Comparison of ENCODE assay signal across 10 cellular contexts in genomic region chr15:95325763-95326688, GRCh38.
DNase-seq lines count a peak whose midpoint lies in the region; ATAC-seq, FAIRE-seq and TF ChIP-seq lines count a peak whose summit lies in the region.
"Had no signal": no experiment of that assay in that cellular context is flagged by ENCODE, and none has a peak within 500 bp of the region (broad histone marks: within the 10 kb centered on the region; RNA-seq: fewer than 3 reads in every experiment).

No MANE protein-coding gene starts in this region.

- DNase-seq in NCI-H526 (lab: John Stamatoyannopoulos, UW) (peak; percentile 61 to 78), right lobe of liver (no peak), smooth muscle cell of the brain vasculature (ENCODE audit: low read depth, low spot score) (peak; percentile 89), HuH-7 (ENCODE audit: low spot score) (no peak), DMS153 (lab: John Stamatoyannopoulos, UW) (no peak), NCI-H510A treated with DMSO at 0.1 percent for 48 hours (lab: John Stamatoyannopoulos, UW) (no peak)
- DNase-seq: naive B cell; stimulated activated naive CD8-positive, alpha-beta T cell treated with anti-CD3 and anti-CD28 coated beads, Interleukin-15, amount 100 ng/mL, for 72 hours had no signal

- no peaks in the 10 kb centered on the region for H3K9me3 ChIP-seq in right lobe of liver

- no peaks in the 10 kb centered on the region for H3K27me3 ChIP-seq in right lobe of liver

- H3K27ac ChIP-seq in right lobe of liver: peak overlapping the region; percentile 67 to 86 (median 80)

- no peaks in the 10 kb centered on the region for H3K4me1 ChIP-seq in right lobe of liver

- FAIRE-seq in endometrium (lab: Jason Lieb, UNC): peak; percentile 98

- H3K4me3 ChIP-seq in right lobe of liver: peak overlapping the region; percentile 18 to 42 (median 35)

- intact Hi-C loops in right lobe of liver (cut with DNase I): no loop called here

- 35% methylated on average over 10 of the region's 10 CpGs for WGBS in right lobe of liver (ENCODE audit: insufficient coverage, low coverage, low lambda C conversion rate, missing lambda C conversion rate)

- TF ChIP-seq CTCF in right lobe of liver (IDR thresholded peaks at IDR 0.05): no peak

- no peak for TF ChIP-seq POLR2A in right lobe of liver (IDR thresholded peaks at IDR 0.05)

- no peaks in the 10 kb centered on the region for H3K36me3 ChIP-seq in right lobe of liver

- ATAC-seq in right lobe of liver (peak; percentile 34 to 62 (median 42)), HG03095 (IDR thresholded peaks at IDR 0.05; ENCODE audit: unreplicated experiment) (no peak)
- ATAC-seq: stimulated activated naive CD8-positive, alpha-beta T cell treated with anti-CD3 and anti-CD28 coated beads, Interleukin-15, amount 100 ng/mL, for 72 hours had no signal

Comparison
In these comparisons a context has a peak if more than half of its experiments do, and no peak if none do; other contexts are left out.
1. DNase-seq: peak in NCI-H526 (2 of 2) and smooth muscle cell of the brain vasculature (single experiment); none in right lobe of liver (0 of 3), HuH-7 (single experiment), DMS153 (single experiment) and NCI-H510A treated with DMSO at 0.1 percent for 48 hours (single experiment).